9 cellular contexts compared by ENCODE assay signal in the genomic region with DNA sequence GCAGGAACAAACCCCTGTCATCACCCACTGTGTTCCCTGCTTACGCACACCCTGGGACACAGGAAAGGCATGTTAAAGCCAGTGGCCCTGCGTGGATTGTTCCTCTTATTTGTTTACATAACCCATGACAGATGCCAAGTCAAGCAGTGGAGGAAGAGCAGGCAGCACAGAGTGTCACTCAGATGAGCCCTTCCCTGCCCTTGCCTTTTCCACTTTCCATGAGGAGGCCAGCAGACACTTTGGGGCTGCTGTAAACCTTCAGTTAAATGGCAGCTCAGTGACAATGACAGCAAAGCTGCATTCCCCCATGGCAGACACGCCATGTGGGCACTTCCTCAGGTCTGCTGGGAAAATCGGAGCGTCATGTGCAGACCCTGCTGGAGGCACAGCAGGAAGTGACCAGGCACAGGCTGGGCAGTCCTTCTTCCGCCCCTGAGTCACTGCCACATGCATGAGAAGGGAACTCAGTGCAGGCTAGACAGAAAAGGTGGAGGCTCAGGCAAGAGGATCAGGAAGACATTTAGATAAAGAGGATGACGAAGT.
DNase-seq lines count a peak whose midpoint lies in the region; ATAC-seq and TF ChIP-seq lines count a peak whose summit lies in the region.
"Had no signal": no experiment of that assay in that cellular context is flagged by ENCODE, and none has a peak within 500 bp of the region (broad histone marks: within the 10 kb centered on the region; RNA-seq: fewer than 3 reads in every experiment).

No MANE protein-coding gene starts in this region.

- H3K27ac ChIP-seq in mammary epithelial cell (ENCODE audit: insufficient read depth, low read depth, low read length) (no peak overlapping the region), upper lobe of right lung (peak overlapping the region; percentile 70)

- H3K9me3 ChIP-seq in mammary epithelial cell (replicated peaks; ENCODE audit: insufficient read depth, low read length) = no peaks in the 10 kb centered on the region
- H3K9me3 ChIP-seq in upper lobe of right lung = no peaks in the 10 kb centered on the region

- DNase-seq in NCI-H748 (lab: John Stamatoyannopoulos, UW; ENCODE audit: unreplicated experiment) (peak; percentile 36), NCI-H748 treated with DMSO at 0.1 percent for 48 hours (lab: John Stamatoyannopoulos, UW) (no peak), mammary epithelial cell (no peak), left lobe of liver (ENCODE audit: low spot score) (peak; percentile 87), upper lobe of right lung (peak; percentile 76), NCI-H2081 treated with DMSO at 0.1 percent for 48 hours (lab: John Stamatoyannopoulos, UW) (no peak), middle frontal gyrus (ENCODE audit: extremely low spot score, low spot score) (no peak)
- DNase-seq: activated CD4-positive, CD25-positive, alpha-beta regulatory T cell treated with anti-CD3 and anti-CD28 coated beads, Interleukin-2, amount 50 U/mL, for 72 hours had no signal

- dilution Hi-C loops in mammary epithelial cell (cut with HindIII; ENCODE audit: low sequenced_read_pairs) = loop anchor here (5.0 kb wide), 1 partner anchor 41 kb away; no protein-coding TSS in a partner anchor

- no peaks in the 10 kb centered on the region for H3K36me3 ChIP-seq in mammary epithelial cell (ENCODE audit: insufficient read depth, low read length)
- no peaks in the 10 kb centered on the region for H3K36me3 ChIP-seq in upper lobe of right lung

- in situ Hi-C loops in mammary epithelial cell (cut with MboI; ENCODE audit: low sequenced_read_pairs in 2 of 2) = no loop called here

- ATAC-seq in left lobe of liver = peak; percentile 85
- peak; percentile 96 for ATAC-seq in upper lobe of right lung
- no peak for ATAC-seq in GM18505 (IDR thresholded peaks at IDR 0.05; ENCODE audit: unreplicated experiment)

- intact Hi-C loops in mammary epithelial cell (cut with micrococcal nuclease) = no loop called here
- intact Hi-C loops in upper lobe of right lung (cut with DNase I) = no loop called here

- no peaks in the 10 kb centered on the region for H3K79me2 ChIP-seq in mammary epithelial cell (ENCODE audit: insufficient read depth, low read length)

- H3K27me3 ChIP-seq in mammary epithelial cell (ENCODE audit: insufficient read depth, low read length) (no peaks in the 10 kb centered on the region), upper lobe of right lung (no peaks in the 10 kb centered on the region)

- BruUV-seq in mammary epithelial cell (replicated peaks; lab: Mats Ljungman, UMichigan) = no TSS peak

- no peak overlapping the region for H3K9ac ChIP-seq in mammary epithelial cell (ENCODE audit: insufficient read depth, low read length)

- H2AFZ ChIP-seq in mammary epithelial cell (ENCODE audit: low read depth, low read length) = peak overlapping the region; percentile 40

- 83% methylated on average over 7 of the region's 7 CpGs for WGBS in mammary epithelial cell (ENCODE audit: low coverage, missing lambda C conversion rate)

- H3K4me1 ChIP-seq in mammary epithelial cell (ENCODE audit: insufficient read depth, low read length) (no peaks in the 10 kb centered on the region), upper lobe of right lung (no peaks in the 10 kb centered on the region)

- H3K4me2 ChIP-seq in mammary epithelial cell (ENCODE audit: insufficient read depth, low read depth, low read length) = no peak overlapping the region

- H3K4me3 ChIP-seq in mammary epithelial cell (replicated peaks in 1 of 3; ENCODE audit: insufficient read depth in 1 of 3, low read depth in 2 of 3, low read length in 3 of 3) = no peak overlapping the region
- H3K4me3 ChIP-seq in upper lobe of right lung = no peak overlapping the region

- CTCF ChIA-PET in mammary epithelial cell (lab: Charles Lee; ENCODE audit: low non-redundant PET) = no interaction called here

- no peaks in the 10 kb centered on the region for H4K20me1 ChIP-seq in mammary epithelial cell (ENCODE audit: insufficient read depth, low read length)

- TF ChIP-seq POLR2A in GM18505 (IDR thresholded peaks at IDR 0.05; ENCODE audit: borderline replicate concordance, extremely low read depth, insufficient read depth, insufficient read length) = no peak

- TF ChIP-seq CTCF in mammary epithelial cell (conservative IDR thresholded peaks at IDR 0.05 in 1 of 2, IDR thresholded peaks at IDR 0.05 in 1 of 2; ENCODE audit: extremely low read depth in 1 of 2, insufficient read depth in 1 of 2, low read depth in 1 of 2, low read length in 2 of 2) (no peak), upper lobe of right lung (IDR thresholded peaks at IDR 0.05) (no peak)

Comparison
In these comparisons a context has a peak if more than half of its experiments do, and no peak if none do; other contexts are left out.
1. DNase-seq: peak in NCI-H748 (single experiment), left lobe of liver (single experiment) and upper lobe of right lung (single experiment); none in NCI-H748 treated with DMSO at 0.1 percent for 48 hours (single experiment), mammary epithelial cell (single experiment), NCI-H2081 treated with DMSO at 0.1 percent for 48 hours (single experiment) and middle frontal gyrus (single experiment).